Comparison of ENCODE assay signal across 23 cellular contexts in the genomic region with DNA sequence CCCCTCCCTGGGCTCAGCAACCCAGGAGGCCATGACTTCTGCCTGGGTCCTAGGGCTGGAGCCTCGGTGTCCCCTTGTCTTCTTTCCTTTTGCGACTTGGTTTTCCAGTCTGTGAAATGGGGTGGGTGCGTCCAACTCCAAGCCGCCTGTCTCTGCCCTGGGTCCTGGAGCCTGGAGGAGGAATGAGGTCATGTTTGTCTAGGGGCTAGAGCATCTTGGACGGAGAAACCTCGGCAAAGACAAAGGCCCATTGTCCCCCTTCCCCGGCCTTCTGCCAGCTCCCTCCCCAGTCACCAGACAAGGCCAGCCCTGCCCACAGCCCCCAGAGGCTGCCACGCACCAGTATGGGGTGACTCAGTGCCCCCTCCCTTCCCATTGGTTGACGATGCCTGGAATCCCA. TPM values are rescaled to one million over a fixed set of nuclear protein-coding genes. Genes with fewer than 3 reads are reported as not detected.
DNase-seq lines count a peak whose midpoint lies in the region; ATAC-seq and TF ChIP-seq lines count a peak whose summit lies in the region.
"Had no signal": no experiment of that assay in that cellular context is flagged by ENCODE, and none has a peak within 500 bp of the region (broad histone marks: within the 10 kb centered on the region; RNA-seq: fewer than 3 reads in every experiment).

No MANE protein-coding gene starts in this region.

- 76 to 90% (median 79%) methylated on average over 6 to 9 of the region's 9 CpGs for WGBS in adrenal gland, 4 donors

- H3K4me3 ChIP-seq in fibroblast of pulmonary artery (replicated peaks; ENCODE audit: low read depth, low read length) (no peak overlapping the region), adrenal gland (no peak overlapping the region)
- H3K4me3 ChIP-seq: colonic mucosa had no signal

- TF ChIP-seq CTCF in fibroblast of pulmonary artery (IDR thresholded peaks at IDR 0.05; ENCODE audit: low read length, missing control alignments) (no peak), adrenal gland (IDR thresholded peaks at IDR 0.05) (no peak)

- no peaks in the 10 kb centered on the region for H3K36me3 ChIP-seq in adrenal gland (replicated peaks in 1 of 2)
- H3K36me3 ChIP-seq: colonic mucosa had no signal

- no peak for TF ChIP-seq POLR2A in adrenal gland (IDR thresholded peaks at IDR 0.05)

- H3K4me1 ChIP-seq in adrenal gland (replicated peaks in 1 of 2): no peaks in the 10 kb centered on the region
- H3K4me1 ChIP-seq: colonic mucosa had no signal

- ATAC-seq in Right ventricle myocardium inferior: peak; percentile 54
- ATAC-seq in GM21381 (IDR thresholded peaks at IDR 0.05; ENCODE audit: unreplicated experiment): no peak
- ATAC-seq in GM21529 (IDR thresholded peaks at IDR 0.05; ENCODE audit: unreplicated experiment): no peak
- ATAC-seq: activated CD4-positive, CD25-positive, alpha-beta regulatory T cell treated with anti-CD3 and anti-CD28 coated beads, Interleukin-2, amount 50 U/mL, for 24 hours; stimulated activated memory B cell treated with anti-CD40 and anti-IgM and Interleukin-4, amounts not matched to agents 10 μg/mL and 1 μg/mL and 100 μg/mL, for 72 hours had no signal

- no peak overlapping the region for H3K27ac ChIP-seq in adrenal gland
- H3K27ac ChIP-seq: colonic mucosa had no signal

- intact Hi-C loops in Right ventricle myocardium inferior (cut with DNase I) (no loop called here), cardiac septum (cut with DNase I) (no loop called here), adrenal gland (cut with DNase I) (no loop called here)

- DNase-seq in Right ventricle myocardium inferior (ENCODE audit: missing footprints): peak; percentile 81
- no peak for DNase-seq in cardiac septum (ENCODE audit: low spot score)
- DNase-seq in fibroblast of pulmonary artery (ENCODE audit: low read depth): peak; percentile 65
- DNase-seq in midbrain (lab: John Stamatoyannopoulos, UW): peak; percentile 73
- no peak for DNase-seq in GOT3 (lab: John Stamatoyannopoulos, UW)
- no peak for DNase-seq in adrenal gland
- DNase-seq: 8988T; activated effector memory CD4-positive, alpha-beta T cell treated with anti-CD3 and anti-CD28 coated beads, Interleukin-2, amount 50 U/mL, for 16 hours; amniotic stem cell; colonic mucosa; DND-41; glutamatergic neuron; Kasumi-1; NCI-H146; NCI-H226; T-helper 2 cell had no signal

- H3K27me3 ChIP-seq in adrenal gland: no peaks in the 10 kb centered on the region
- H3K27me3 ChIP-seq: colonic mucosa had no signal

- H3K9me3 ChIP-seq in adrenal gland (replicated peaks in 1 of 3): no peaks in the 10 kb centered on the region
- H3K9me3 ChIP-seq: colonic mucosa had no signal

RNA-seq across cellular contexts. Expression of gene ELN, which starts 39.8 kb away (rescaled TPM):
- 29.9 TPM for total RNA-seq in Right ventricle myocardium inferior
- 41.2 TPM for total RNA-seq in cardiac septum
- 10 to 100 TPM in 6 of 8 donors, 1 to 10 TPM in 2; 7.0 to 25.6 (median 14.6) TPM for total RNA-seq in adrenal gland
- 100 to 1,000 TPM in 1 of 3 donors, 10 to 100 TPM in 1, 1 to 10 TPM in 1; 4.6 to 107 (median 33.4) TPM for polyA plus RNA-seq in adrenal gland
- total RNA-seq: kidney epithelial cell, mononuclear cell had no signal
- polyA plus RNA-seq: CD14-positive monocyte had no signal

Comparison
In these comparisons a context has a peak if more than half of its experiments do, and no peak if none do; other contexts are left out.
1. DNase-seq: peak in Right ventricle myocardium inferior (single experiment), fibroblast of pulmonary artery (single experiment) and midbrain (single experiment); none in cardiac septum (single experiment), GOT3 (single experiment) and adrenal gland (0 of 7).